23 cellular contexts compared by ENCODE assay signal in the genomic region with DNA sequence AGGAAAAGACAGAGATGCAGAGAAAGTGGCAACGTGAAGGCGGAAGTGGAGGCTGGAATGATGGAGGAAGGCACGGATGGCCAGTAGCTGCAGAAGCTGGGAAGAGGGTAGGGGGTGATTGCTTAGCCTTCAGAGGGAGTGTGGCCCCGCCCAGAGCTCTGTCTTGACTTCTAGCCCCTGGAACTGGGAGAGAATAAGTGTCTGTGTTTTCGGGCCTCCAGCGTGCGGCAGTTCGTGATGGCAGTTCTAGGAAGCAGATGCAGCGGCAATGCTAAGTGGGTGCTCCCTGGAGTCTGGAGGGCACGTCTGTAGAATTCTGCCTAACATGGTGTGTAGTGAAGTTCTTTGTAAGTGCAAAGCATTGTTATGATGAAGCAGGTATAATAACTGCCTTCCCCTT.
"Had no signal": no experiment of that assay in that cellular context is flagged by ENCODE, and none has a peak within 500 bp of the region (broad histone marks: within the 10 kb centered on the region; RNA-seq: fewer than 3 reads in every experiment).

No MANE protein-coding gene starts in this region.

- H3K9me3 Mint-ChIP-seq: dendritic cell treated with granulocyte-macrophage colony-stimulating factor and Interleukin-4, amounts not matched to agents 40 ng/mL and 50 ng/mL, for 4 days; immature natural killer cell had no signal

- H3K4me1 ChIP-seq: esophagus squamous epithelium, gastroesophageal sphincter, left lung, lower lobe of right lung, psoas muscle, stomach, transverse colon, uterus had no signal

- H3K9me3 ChIP-seq: esophagus squamous epithelium, gastroesophageal sphincter, left lung, lower lobe of right lung, neutrophil, psoas muscle, thoracic aorta, transverse colon, uterus had no signal

- H3K27ac Mint-ChIP-seq: dendritic cell treated with granulocyte-macrophage colony-stimulating factor and Interleukin-4, amounts not matched to agents 40 ng/mL and 50 ng/mL, for 4 days; effector memory CD8-positive, alpha-beta T cell; immature natural killer cell; nephron had no signal

- H3K27me3 ChIP-seq: neutrophil, transverse colon, uterus had no signal

- H3K4me3 ChIP-seq: esophagus squamous epithelium, gastroesophageal sphincter, left lung, lower lobe of right lung, psoas muscle, stomach, thoracic aorta, transverse colon, uterus had no signal

- FAIRE-seq: keratinocyte, small intestine had no signal

- H3K27ac ChIP-seq: esophagus squamous epithelium, gastroesophageal sphincter, left lung, lower lobe of right lung, neutrophil, psoas muscle, stomach, thoracic aorta, transverse colon, uterus had no signal

- H3K27me3 Mint-ChIP-seq: dendritic cell treated with granulocyte-macrophage colony-stimulating factor and Interleukin-4, amounts not matched to agents 40 ng/mL and 50 ng/mL, for 4 days had no signal

- DNase-seq: effector memory CD8-positive, alpha-beta T cell; esophagus squamous epithelium; foreskin fibroblast; immature natural killer cell; lower lobe of right lung; mesenchymal stem cell; naive B cell; psoas muscle; retina; small intestine; stimulated activated CD4-positive, alpha-beta T cell treated with anti-CD3 and anti-CD28 coated beads, Interleukin-12 subunit alpha, Interleukin-12 subunit beta, amount 100 ng/mL, for 4 hours; stimulated activated naive CD4-positive, alpha-beta T cell; stomach; substantia nigra; transverse colon; uterus had no signal

- H3K4me1 Mint-ChIP-seq: immature natural killer cell, naive B cell had no signal

- H3K36me3 Mint-ChIP-seq: immature natural killer cell, naive B cell had no signal

- H3K4me3 Mint-ChIP-seq: dendritic cell treated with granulocyte-macrophage colony-stimulating factor and Interleukin-4, amounts not matched to agents 40 ng/mL and 50 ng/mL, for 4 days; effector memory CD8-positive, alpha-beta T cell; immature natural killer cell; naive B cell; nephron had no signal

- H3K36me3 ChIP-seq: esophagus squamous epithelium, gastroesophageal sphincter, left lung, lower lobe of right lung, neutrophil, stomach, thoracic aorta, transverse colon, uterus had no signal
